Comparison of ENCODE assay signal across 8 cellular contexts in the genomic region with DNA sequence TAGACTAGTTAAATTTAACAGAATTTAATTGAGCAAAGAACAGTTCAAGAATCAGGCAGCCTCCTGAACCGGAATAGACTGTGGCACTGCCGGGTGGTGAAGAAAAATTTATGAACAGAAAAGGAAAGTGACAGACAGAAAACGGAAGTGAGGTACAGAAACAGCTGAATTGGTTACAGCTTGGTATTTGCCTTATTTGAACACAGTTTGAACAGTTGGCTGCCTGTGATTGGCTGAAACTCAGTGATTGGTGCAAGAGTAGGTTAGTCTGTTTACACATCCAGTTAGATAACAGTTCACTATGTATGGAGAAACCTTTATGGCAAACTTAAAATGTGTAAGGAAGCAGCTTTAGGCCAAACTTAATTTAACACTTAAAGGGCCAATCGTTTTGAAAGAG.
A peak's percentile ranks its signal among the peaks of the same experiment; 100 is the strongest.
DNase-seq lines count a peak whose midpoint lies in the region; ATAC-seq and TF ChIP-seq lines count a peak whose summit lies in the region.

No MANE protein-coding gene starts in this region.

- H3K27ac Mint-ChIP-seq in T-cell: peak overlapping the region; percentile 36 to 76

- H3K27me3 Mint-ChIP-seq in T-cell: no peaks in the 10 kb centered on the region

- no peaks in the 10 kb centered on the region for H3K36me3 Mint-ChIP-seq in T-cell

- ATAC-seq in GM18861 (IDR thresholded peaks at IDR 0.05; ENCODE audit: unreplicated experiment) (peak; percentile 92), HG02642 (IDR thresholded peaks at IDR 0.05; ENCODE audit: poor library complexity, unreplicated experiment) (peak; percentile 74), T-cell (replicated peaks in 1 of 4) (peak in 3 of 4 experiments; percentile 41 to 71 (median 67))

- no peak for TF ChIP-seq POLR2A in Peyer's patch (IDR thresholded peaks at IDR 0.05)

- no peak overlapping the region for H3K4me3 Mint-ChIP-seq in T-cell

- no peaks in the 10 kb centered on the region for H3K27me3 ChIP-seq in Peyer's patch

- TF ChIP-seq CTCF in Peyer's patch (IDR thresholded peaks at IDR 0.05): no peak

- H3K9me3 ChIP-seq in Peyer's patch: no peaks in the 10 kb centered on the region

- POLR2A ChIA-PET in T-cell (lab: Charles Lee): interaction anchor here in 1 of 2 donors (0.6 to 0.7 kb wide), 2 partner anchors 116 to 353 kb away, joined by 5 to 10 read pairs; a partner anchor contains a TSS

- no peak overlapping the region for H3K27ac ChIP-seq in Peyer's patch

- no peaks in the 10 kb centered on the region for H3K9me3 Mint-ChIP-seq in T-cell

- CTCF ChIA-PET in T-cell (lab: Charles Lee): no interaction called here

- H3K4me1 ChIP-seq in Peyer's patch: no peaks in the 10 kb centered on the region

- no peak overlapping the region for H3K4me3 ChIP-seq in Peyer's patch

- H3K4me1 Mint-ChIP-seq in T-cell: peaks cover 6 to 11% (median 10%) of the 10 kb centered on the region in 3 donors

- no peaks in the 10 kb centered on the region for H3K36me3 ChIP-seq in Peyer's patch

- peak in 28 of 34 experiments; percentile 0 to 49 (median 18) for DNase-seq in T-cell
- DNase-seq in lung microvascular endothelial cell (ENCODE audit: low read depth in 2 of 2): peak; percentile 2 to 41
- no peak for DNase-seq in T-helper 9 cell
- no peak for DNase-seq in Peyer's patch
- no peak for DNase-seq in SKM-1 treated with dmso at 0.1 percent for 144 hours (lab: John Stamatoyannopoulos, UW; ENCODE audit: unreplicated experiment)
- DNase-seq in cerebellar nuclear complex (lab: John Stamatoyannopoulos, UW): no peak

Comparison
In these comparisons a context has a peak if more than half of its experiments do, and no peak if none do; other contexts are left out.
1. DNase-seq: peak in T-cell (28 of 34) and lung microvascular endothelial cell (2 of 2); none in T-helper 9 cell (single experiment), Peyer's patch (0 of 3), SKM-1 treated with dmso at 0.1 percent for 144 hours (single experiment) and cerebellar nuclear complex (0 of 2).
2. Peak in every context shown above with its lines, with median percentiles within 50 percentile points of each other: ATAC-seq.